10 cellular contexts compared by ENCODE assay signal in the genomic region with DNA sequence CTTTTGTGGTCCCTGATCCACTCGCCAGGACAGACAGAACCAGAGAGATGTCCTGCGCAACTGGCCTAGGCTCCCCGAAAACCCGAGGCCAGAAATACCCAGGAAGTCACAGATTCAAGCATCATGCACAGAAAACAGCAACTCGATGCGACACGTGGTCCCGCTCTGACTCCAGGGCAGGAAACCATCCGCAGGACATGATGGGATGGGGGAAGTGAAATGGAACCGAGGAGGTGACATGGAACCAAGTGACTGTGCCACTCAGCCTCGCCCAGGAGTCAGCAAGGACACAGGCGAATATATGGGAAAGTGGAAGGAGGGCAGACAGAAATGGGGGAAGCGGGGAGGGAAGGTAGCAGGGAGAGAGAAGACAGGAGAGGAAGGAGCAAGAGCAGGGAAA. TPM values are rescaled to one million over a fixed set of nuclear protein-coding genes. Genes with fewer than 3 reads are reported as not detected.
A peak's percentile ranks its signal among the peaks of the same experiment; 100 is the strongest.
DNase-seq lines count a peak whose midpoint lies in the region; ATAC-seq and TF ChIP-seq lines count a peak whose summit lies in the region.
"Had no signal": no experiment of that assay in that cellular context is flagged by ENCODE, and none has a peak within 500 bp of the region (broad histone marks: within the 10 kb centered on the region; RNA-seq: fewer than 3 reads in every experiment).

No MANE protein-coding gene starts in this region.

- H3K9me3 ChIP-seq in cardiac muscle cell (ENCODE audit: low read depth) = no peaks in the 10 kb centered on the region

- H3K27ac ChIP-seq in cardiac muscle cell = no peak overlapping the region

- ATAC-seq in naive B cell (ENCODE audit: low read depth in 2 of 2) (no peak), GM19023 (IDR thresholded peaks at IDR 0.05; ENCODE audit: unreplicated experiment) (no peak), GM21390 (IDR thresholded peaks at IDR 0.05; ENCODE audit: unreplicated experiment) (no peak)

- DNase-seq in cardiac muscle cell (ENCODE audit: low read depth in 1 of 2, low spot score in 1 of 2) (no peak), cardiac septum (ENCODE audit: low spot score) (no peak), chondrocyte (ENCODE audit: low spot score) (no peak), naive B cell (no peak), type B pancreatic cell (ENCODE audit: extremely low spot score, unreplicated experiment) (no peak), NCI-H146 treated with DMSO at 0.1 percent for 48 hours (lab: John Stamatoyannopoulos, UW; ENCODE audit: unreplicated experiment) (no peak)
- DNase-seq: C1 segment of cervical spinal cord, NCI-H1105 had no signal

- peak overlapping the region; percentile 59 for H3K4me3 Mint-ChIP-seq in chondrocyte (ENCODE audit: unreplicated experiment)
- H3K4me3 Mint-ChIP-seq in naive B cell = peak overlapping the region; percentile 80 to 94 (median 85)
- peak overlapping the region; percentile 85 for H3K4me3 Mint-ChIP-seq in type B pancreatic cell

- H3K27me3 ChIP-seq in cardiac muscle cell = no peaks in the 10 kb centered on the region

- H3K27me3 Mint-ChIP-seq in chondrocyte (ENCODE audit: low read depth) (no peaks in the 10 kb centered on the region), naive B cell (no peaks in the 10 kb centered on the region), type B pancreatic cell (no peaks in the 10 kb centered on the region)

- peaks cover 23% of the 10 kb centered on the region for H3K36me3 Mint-ChIP-seq in chondrocyte (ENCODE audit: low read depth)
- peaks cover 3 to 24% of the 10 kb centered on the region in 2 donors for H3K36me3 Mint-ChIP-seq in naive B cell
- peaks cover 17% of the 10 kb centered on the region for H3K36me3 Mint-ChIP-seq in type B pancreatic cell

- H3K4me1 Mint-ChIP-seq in chondrocyte (ENCODE audit: low read depth) (peaks cover 11% of the 10 kb centered on the region), naive B cell (peaks cover 28 to 41% (median 40%) of the 10 kb centered on the region in 3 donors), type B pancreatic cell (ENCODE audit: unreplicated experiment) (peaks cover 7% of the 10 kb centered on the region)

- TF ChIP-seq CTCF in cardiac muscle cell (IDR thresholded peaks at IDR 0.05; ENCODE audit: low read depth, low read length) (no peak), chondrocyte (IDR thresholded peaks at IDR 0.05) (no peak), type B pancreatic cell (conservative IDR thresholded peaks at IDR 0.05) (no peak)

- H3K9me3 Mint-ChIP-seq in chondrocyte (ENCODE audit: low read depth) (peaks cover 29% of the 10 kb centered on the region), naive B cell (peaks cover 0 to 14% (median 10%) of the 10 kb centered on the region in 7 donors), type B pancreatic cell (peaks cover 6% of the 10 kb centered on the region)

- peak overlapping the region; percentile 69 for H3K4me3 ChIP-seq in cardiac muscle cell

- H3K36me3 ChIP-seq in cardiac muscle cell = no peaks in the 10 kb centered on the region

- intact Hi-C loops in cardiac septum (cut with DNase I) = no loop called here

- peak overlapping the region; percentile 71 for H3K27ac Mint-ChIP-seq in chondrocyte (ENCODE audit: unreplicated experiment)
- peak overlapping the region; percentile 93 to 100 (median 100) for H3K27ac Mint-ChIP-seq in naive B cell
- H3K27ac Mint-ChIP-seq in type B pancreatic cell = peak overlapping the region; percentile 84

- no peaks in the 10 kb centered on the region for H3K4me1 ChIP-seq in cardiac muscle cell (ENCODE audit: low read depth)

RNA-seq across cellular contexts. Expression of a gene that starts 1.1 kb away (rescaled TPM):
- total RNA-seq in cardiac muscle cell (173 and 243 TPM in 2 replicates), cardiac septum (71.7 TPM), chondrocyte (35.7 to 39.4 TPM (median 37.5 TPM) in 3 replicates), type B pancreatic cell (ENCODE audit: low replicate concordance) (59.0 and 82.4 TPM in 2 replicates)
- polyA plus RNA-seq in cardiac muscle cell (127 and 191 TPM in 2 replicates), naive B cell (ENCODE audit: low read depth in 6 of 6) (10 to 100 TPM; 22.2 to 39.2 (median 36.7) TPM)

RNA-seq across cellular contexts. Expression of a gene that starts 37.8 kb away (rescaled TPM):
- total RNA-seq in cardiac muscle cell (11.7 and 14.0 TPM in 2 replicates), cardiac septum (4.2 TPM), chondrocyte (4.6 to 6.7 TPM (median 4.9 TPM) in 3 replicates), type B pancreatic cell (ENCODE audit: low replicate concordance) (12.0 and 13.1 TPM in 2 replicates)
- polyA plus RNA-seq in cardiac muscle cell (10.2 and 11.2 TPM in 2 replicates), naive B cell (ENCODE audit: low read depth in 6 of 6) (10 to 100 TPM in 1 of 6 donors, 1 to 10 TPM in 4, not detected in 1; 4.2 to 11.1 (median 5.6) TPM)

RNA-seq across cellular contexts. Expression of a gene that starts 53.7 kb away (rescaled TPM):
- total RNA-seq in cardiac muscle cell (27.8 and 29.6 TPM in 2 replicates), cardiac septum (8.6 TPM), chondrocyte (8.1 to 11.5 TPM (median 9.2 TPM) in 3 replicates), type B pancreatic cell (ENCODE audit: low replicate concordance) (12.5 and 14.5 TPM in 2 replicates)
- polyA plus RNA-seq in cardiac muscle cell (5.2 and 12.8 TPM in 2 replicates), naive B cell (ENCODE audit: low read depth in 6 of 6) (10 to 100 TPM in 1 of 6 donors, 1 to 10 TPM in 5; 2.5 to 11.2 (median 5.6) TPM)
